Comparison of ENCODE assay signal across 11 cellular contexts in genomic region chr20:31676534-31677030, GRCh38. TPM values are rescaled to one million over a fixed set of nuclear protein-coding genes. Genes with fewer than 3 reads are reported as not detected.
DNase-seq lines count a peak whose midpoint lies in the region; ATAC-seq and TF ChIP-seq lines count a peak whose summit lies in the region.
"Had no signal": no experiment of that assay in that cellular context is flagged by ENCODE, and none has a peak within 500 bp of the region (broad histone marks: within the 10 kb centered on the region; RNA-seq: fewer than 3 reads in every experiment).

No MANE protein-coding gene starts in this region.

- intact Hi-C loops in activated CD4-positive, alpha-beta T cell treated with anti-CD3 and anti-CD28 coated beads, Interleukin-2, amount 10 ng/mL, durations not matched to agents 24 days and 14 days (cut with micrococcal nuclease): loop anchor here (2.0 kb wide), 1 partner anchor 18 kb away; no protein-coding TSS in a partner anchor
- intact Hi-C loops in left lung (cut with DNase I): no loop called here

- H3K27ac Mint-ChIP-seq in activated CD4-positive, alpha-beta T cell treated with anti-CD3 and anti-CD28 coated beads, Interleukin-2, amount 10 ng/mL, durations not matched to agents 24 days and 14 days: peak overlapping the region; percentile 89
- peak overlapping the region; percentile 98 for H3K27ac Mint-ChIP-seq in activated CD8-positive, alpha-beta T cell treated with anti-CD3 and anti-CD28 coated beads, Interleukin-2, amount 10 ng/mL, durations not matched to agents 7 days and 5 days

- no peak for DNase-seq in activated CD4-positive, alpha-beta T cell treated with anti-CD3 and anti-CD28 coated beads, Interleukin-2, amount 10 ng/mL, durations not matched to agents 24 days and 14 days
- DNase-seq in activated CD4-positive, alpha-beta T cell treated with anti-CD3 and anti-CD28 coated beads, Interleukin-2, amount 50 U/mL, for 48 hours: no peak
- DNase-seq in activated CD8-positive, alpha-beta T cell treated with anti-CD3 and anti-CD28 coated beads, Interleukin-2, amount 10 ng/mL, durations not matched to agents 7 days and 5 days: no peak
- no peak for DNase-seq in left lung
- DNase-seq in NCI-H69 (lab: John Stamatoyannopoulos, UW): no peak
- DNase-seq in SJCRH30: no peak
- DNase-seq in activated gamma-delta T cell (lab: John Stamatoyannopoulos, UW): no peak
- DNase-seq: hippocampal formation had no signal

- H3K36me3 ChIP-seq in left lung (peaks cover 0 to 54% of the 10 kb centered on the region in 2 donors), subcutaneous abdominal adipose tissue (ENCODE audit: control insufficient read depth in 5 of 5, insufficient read depth in 5 of 5, low read length in 5 of 5) (peaks cover 2 to 43% (median 23%) of the 10 kb centered on the region in 5 donors), SJCRH30 (peaks cover 3% of the 10 kb centered on the region; the same call in 1 of the 2 replicates)

- H3K36me3 Mint-ChIP-seq in activated CD4-positive, alpha-beta T cell treated with anti-CD3 and anti-CD28 coated beads, Interleukin-2, amount 10 ng/mL, durations not matched to agents 24 days and 14 days (ENCODE audit: low read depth): peaks cover 84% of the 10 kb centered on the region
- peaks cover 79% of the 10 kb centered on the region for H3K36me3 Mint-ChIP-seq in activated CD8-positive, alpha-beta T cell treated with anti-CD3 and anti-CD28 coated beads, Interleukin-2, amount 10 ng/mL, durations not matched to agents 7 days and 5 days (ENCODE audit: low read depth)

- H3K27ac ChIP-seq in left lung (peak overlapping the region; percentile 50 to 77), subcutaneous abdominal adipose tissue (ENCODE audit: low read depth, low read length) (peak overlapping the region; percentile 67), SJCRH30 (no peak overlapping the region)
- H3K27ac ChIP-seq: SK-N-MC had no signal

- no peaks in the 10 kb centered on the region for H3K9me3 Mint-ChIP-seq in activated CD4-positive, alpha-beta T cell treated with anti-CD3 and anti-CD28 coated beads, Interleukin-2, amount 10 ng/mL, durations not matched to agents 24 days and 14 days
- no peaks in the 10 kb centered on the region for H3K9me3 Mint-ChIP-seq in activated CD8-positive, alpha-beta T cell treated with anti-CD3 and anti-CD28 coated beads, Interleukin-2, amount 10 ng/mL, durations not matched to agents 7 days and 5 days (ENCODE audit: insufficient read depth)

- peaks cover 84% of the 10 kb centered on the region for H3K4me1 Mint-ChIP-seq in activated CD4-positive, alpha-beta T cell treated with anti-CD3 and anti-CD28 coated beads, Interleukin-2, amount 10 ng/mL, durations not matched to agents 24 days and 14 days
- H3K4me1 Mint-ChIP-seq in activated CD8-positive, alpha-beta T cell treated with anti-CD3 and anti-CD28 coated beads, Interleukin-2, amount 10 ng/mL, durations not matched to agents 7 days and 5 days (ENCODE audit: low read depth): peaks cover 95% of the 10 kb centered on the region

- peak overlapping the region in 1 of 5 donors; percentile 44 for H3K9ac ChIP-seq in subcutaneous abdominal adipose tissue (ENCODE audit: low read length in 5 of 5)

- no peaks in the 10 kb centered on the region for H3K9me3 ChIP-seq in left lung
- H3K9me3 ChIP-seq in subcutaneous abdominal adipose tissue (ENCODE audit: control insufficient read depth in 5 of 5, low read length in 5 of 5): no peaks in the 10 kb centered on the region
- H3K9me3 ChIP-seq in SJCRH30 (replicated peaks): no peaks in the 10 kb centered on the region

- H3K27me3 Mint-ChIP-seq in activated CD4-positive, alpha-beta T cell treated with anti-CD3 and anti-CD28 coated beads, Interleukin-2, amount 10 ng/mL, durations not matched to agents 24 days and 14 days: no peaks in the 10 kb centered on the region
- H3K27me3 Mint-ChIP-seq in activated CD8-positive, alpha-beta T cell treated with anti-CD3 and anti-CD28 coated beads, Interleukin-2, amount 10 ng/mL, durations not matched to agents 7 days and 5 days (ENCODE audit: low read depth): no peaks in the 10 kb centered on the region

- no peak for TF ChIP-seq CTCF in left lung (IDR thresholded peaks at IDR 0.05)

- POLR2A ChIA-PET in activated CD8-positive, alpha-beta T cell treated with anti-CD3 and anti-CD28 coated beads, Interleukin-2, amount 10 ng/mL, durations not matched to agents 7 days and 5 days (lab: Charles Lee): interaction anchor here (0.9 to 10.0 kb wide), 10 partner anchors 9 to 63 kb away, joined by 3 to 193 read pairs (median 8); partner anchors contain the start of gene BCL2L1

- H3K4me3 ChIP-seq in left lung (no peak overlapping the region), subcutaneous abdominal adipose tissue (ENCODE audit: low read depth in 1 of 5, low read length in 5 of 5) (no peak overlapping the region), SJCRH30 (no peak overlapping the region)

- peak overlapping the region; percentile 83 for H3K4me3 Mint-ChIP-seq in activated CD4-positive, alpha-beta T cell treated with anti-CD3 and anti-CD28 coated beads, Interleukin-2, amount 10 ng/mL, durations not matched to agents 24 days and 14 days
- peak overlapping the region; percentile 89 for H3K4me3 Mint-ChIP-seq in activated CD8-positive, alpha-beta T cell treated with anti-CD3 and anti-CD28 coated beads, Interleukin-2, amount 10 ng/mL, durations not matched to agents 7 days and 5 days

- CTCF ChIA-PET in activated CD8-positive, alpha-beta T cell treated with anti-CD3 and anti-CD28 coated beads, Interleukin-2, amount 10 ng/mL, durations not matched to agents 7 days and 5 days (lab: Charles Lee): interaction anchor here (0.6 to 8.4 kb wide), 9 partner anchors 8 to 64 kb away, joined by 3 to 186 read pairs (median 6); partner anchors contain the start of gene BCL2L1

- no peaks in the 10 kb centered on the region for H3K27me3 ChIP-seq in left lung
- H3K27me3 ChIP-seq in subcutaneous abdominal adipose tissue (ENCODE audit: control insufficient read depth in 5 of 5, insufficient read depth in 4 of 5, low read length in 5 of 5): no peaks in the 10 kb centered on the region
- H3K27me3 ChIP-seq in SJCRH30: no peaks in the 10 kb centered on the region

- peaks cover 50 to 100% of the 10 kb centered on the region in 2 donors for H3K4me1 ChIP-seq in left lung
- peaks cover 11 to 81% (median 61%) of the 10 kb centered on the region in 5 donors for H3K4me1 ChIP-seq in subcutaneous abdominal adipose tissue (ENCODE audit: control insufficient read depth in 5 of 5, insufficient read depth in 5 of 5, low read length in 5 of 5)
- peaks cover 60% of the 10 kb centered on the region for H3K4me1 ChIP-seq in SJCRH30

- no peak for ATAC-seq in activated CD8-positive, alpha-beta T cell treated with anti-CD3 and anti-CD28 coated beads, Interleukin-2, amount 10 ng/mL, durations not matched to agents 7 days and 5 days
- ATAC-seq in left lung: no peak

RNA-seq across cellular contexts. Expression of gene COX4I2, which starts 38.9 kb away (rescaled TPM):
- total RNA-seq in activated CD4-positive, alpha-beta T cell treated with anti-CD3 and anti-CD28 coated beads, Interleukin-2, amount 10 ng/mL, durations not matched to agents 24 days and 14 days: not detected in 2 replicates
- total RNA-seq in activated CD8-positive, alpha-beta T cell treated with anti-CD3 and anti-CD28 coated beads, Interleukin-2, amount 10 ng/mL, durations not matched to agents 7 days and 5 days: not detected
- total RNA-seq in left lung: 10 to 100 TPM; 13.5 to 15.7 TPM
- total RNA-seq in SJCRH30 (2014; rRNA removed; shearing (Covaris generic)): not detected in 2 replicates
- total RNA-seq: M059J had no signal

RNA-seq across cellular contexts. Expression of gene BCL2L1, which starts 46.1 kb away (rescaled TPM):
- 379 and 381 TPM in 2 replicates for total RNA-seq in activated CD4-positive, alpha-beta T cell treated with anti-CD3 and anti-CD28 coated beads, Interleukin-2, amount 10 ng/mL, durations not matched to agents 24 days and 14 days
- 10 to 100 TPM; 71.4 to 73.0 TPM for total RNA-seq in activated CD8-positive, alpha-beta T cell treated with anti-CD3 and anti-CD28 coated beads, Interleukin-2, amount 10 ng/mL, durations not matched to agents 7 days and 5 days
- 100 to 1,000 TPM; 122 to 181 TPM for total RNA-seq in left lung
- 33.1 and 33.4 TPM in 2 replicates for total RNA-seq in SJCRH30 (2014; rRNA removed; shearing (Covaris generic))

Comparison
In these comparisons a context has a peak if more than half of its experiments do, and no peak if none do; other contexts are left out.
1. RNA of gene COX4I2, which starts 38.9 kb away (total RNA-seq): 13.5 to 15.7 TPM in left lung; not detected in activated CD4-positive, alpha-beta T cell treated with anti-CD3 and anti-CD28 coated beads, Interleukin-2, amount 10 ng/mL, durations not matched to agents 24 days and 14 days, not detected in activated CD8-positive, alpha-beta T cell treated with anti-CD3 and anti-CD28 coated beads, Interleukin-2, amount 10 ng/mL, durations not matched to agents 7 days and 5 days and not detected in SJCRH30; every median in the first group is over 10 times any median in the second.